11 cellular contexts compared by ENCODE assay signal in the genomic region with DNA sequence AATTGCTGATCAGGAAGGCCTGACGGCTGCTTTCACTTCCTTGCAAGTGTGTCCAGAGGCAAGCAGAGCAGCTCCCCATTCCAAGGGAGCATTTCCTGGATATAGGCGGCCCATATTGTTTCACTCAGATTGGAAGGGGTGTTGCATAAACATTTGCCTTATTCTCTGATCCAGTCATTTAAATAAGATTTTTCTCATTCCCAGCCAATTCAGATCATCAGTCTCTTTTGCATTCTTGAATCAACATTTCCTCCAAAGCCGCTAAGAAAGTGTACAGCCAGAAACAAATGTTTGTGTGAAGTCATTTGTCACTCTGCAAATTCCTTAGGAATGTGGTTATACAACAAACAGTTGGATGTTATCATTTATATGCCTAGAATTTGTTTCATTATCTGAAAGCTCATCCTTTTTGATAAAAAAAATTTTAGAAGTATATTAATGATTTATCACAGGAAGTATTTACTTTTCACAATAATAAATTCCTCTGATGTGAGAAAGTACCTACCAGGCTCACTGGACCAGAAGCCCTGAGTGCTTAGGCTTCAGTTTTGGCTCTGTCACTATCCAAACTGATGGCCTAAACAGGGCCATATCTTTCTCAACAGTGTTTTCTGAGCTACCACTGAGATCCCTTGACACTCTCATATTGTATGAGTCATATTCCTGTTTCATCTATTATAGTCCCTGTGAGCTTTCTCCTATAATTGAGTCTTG.
DNase-seq lines count a peak whose midpoint lies in the region; ATAC-seq and TF ChIP-seq lines count a peak whose summit lies in the region.
"Had no signal": no experiment of that assay in that cellular context is flagged by ENCODE, and none has a peak within 500 bp of the region (broad histone marks: within the 10 kb centered on the region; RNA-seq: fewer than 3 reads in every experiment).

No MANE protein-coding gene starts in this region.

- H3K9me3 ChIP-seq in SJSA1 (replicated peaks), result no peaks in the 10 kb centered on the region
- H3K9me3 ChIP-seq: adrenal gland had no signal

- H3K4me1 ChIP-seq in SJSA1 (replicated peaks), result peaks cover 36% of the 10 kb centered on the region

- DNase-seq in GM04503 (ENCODE audit: low read depth), result peak; percentile 93
- peak; percentile 49 to 84 for DNase-seq in SJSA1 (ENCODE audit: low read depth in 1 of 2, low spot score in 2 of 2)
- DNase-seq in fibroblast of pulmonary artery (ENCODE audit: low read depth), result peak; percentile 61
- DNase-seq in skeletal muscle cell (ENCODE audit: low read depth), result peak; percentile 51
- DNase-seq: immature natural killer cell, NCI-H748 treated with DMSO at 0.1 percent for 48 hours had no signal

- H3K4me3 ChIP-seq in SJSA1 (no peak overlapping the region), fibroblast of pulmonary artery (replicated peaks; ENCODE audit: low read depth, low read length) (no peak overlapping the region), skeletal muscle cell (ENCODE audit: low read depth, low read length) (no peak overlapping the region)
- H3K4me3 ChIP-seq: adrenal gland had no signal

- ATAC-seq in HG03442 (IDR thresholded peaks at IDR 0.05; ENCODE audit: unreplicated experiment) (no peak), GM21576 (IDR thresholded peaks at IDR 0.05; ENCODE audit: unreplicated experiment) (no peak), GM19467 (IDR thresholded peaks at IDR 0.05; ENCODE audit: unreplicated experiment) (no peak), HG02798 (IDR thresholded peaks at IDR 0.05; ENCODE audit: poor library complexity, unreplicated experiment) (no peak)

- TF ChIP-seq CTCF in fibroblast of pulmonary artery (IDR thresholded peaks at IDR 0.05; ENCODE audit: low read length, missing control alignments), result no peak

- H3K27me3 ChIP-seq in SJSA1 (replicated peaks), result no peaks in the 10 kb centered on the region
- H3K27me3 ChIP-seq: adrenal gland had no signal

- peak overlapping the region; percentile 80 for H3K27ac ChIP-seq in SJSA1

- H3K36me3 ChIP-seq in SJSA1, result no peaks in the 10 kb centered on the region
- H3K36me3 ChIP-seq: adrenal gland had no signal
